Comparison of ENCODE assay signal across 9 cellular contexts in genomic region chr2:176931588-176932563, GRCh38.
DNase-seq lines count a peak whose midpoint lies in the region; ATAC-seq, FAIRE-seq and TF ChIP-seq lines count a peak whose summit lies in the region.
"Had no signal": no experiment of that assay in that cellular context is flagged by ENCODE, and none has a peak within 500 bp of the region (broad histone marks: within the 10 kb centered on the region; RNA-seq: fewer than 3 reads in every experiment).

No MANE protein-coding gene starts in this region.

- no peak overlapping the region for H2AFZ ChIP-seq in keratinocyte (ENCODE audit: control insufficient read depth, low read length)

- no peaks in the 10 kb centered on the region for H3K9me1 ChIP-seq in keratinocyte (ENCODE audit: control insufficient read depth, extremely low read depth, insufficient read depth, low read length)

- peak overlapping the region; percentile 77 for H3K4me3 ChIP-seq in SK-N-MC
- no peak overlapping the region for H3K4me3 ChIP-seq in keratinocyte (ENCODE audit: control insufficient read depth in 2 of 3, extremely low read depth in 1 of 3, insufficient read depth in 2 of 3, low read depth in 1 of 3, low read length in 3 of 3)

- H3K27ac ChIP-seq in SK-N-MC (peak overlapping the region; percentile 76; the same call in 1 of the 2 replicates), keratinocyte (ENCODE audit: control insufficient read depth, insufficient read depth, low read length) (no peak overlapping the region)
- H3K27ac ChIP-seq: neutrophil had no signal

- H3K4me1 ChIP-seq in keratinocyte (ENCODE audit: control insufficient read depth, extremely low read depth, insufficient read depth, low read length), result no peaks in the 10 kb centered on the region

- FAIRE-seq in keratinocyte (lab: Jason Lieb, UNC) (no peak), D721Med (lab: Jason Lieb, UNC) (no peak)

- H4K20me1 ChIP-seq in keratinocyte (ENCODE audit: control insufficient read depth, extremely low read depth, insufficient read depth, low read length), result no peaks in the 10 kb centered on the region

- DNase-seq in EH (ENCODE audit: low read depth), result peak; percentile 59
- DNase-seq in GM19238 (ENCODE audit: insufficient read length, low spot score), result peak; percentile 42
- DNase-seq in SK-N-MC (ENCODE audit: low read depth, low spot score), result peak; percentile 89
- DNase-seq in keratinocyte (ENCODE audit: low read depth, low spot score), result no peak
- DNase-seq in D721Med (ENCODE audit: insufficient read length, low spot score), result no peak
- no peak for DNase-seq in left lobe of liver (ENCODE audit: low spot score)
- DNase-seq in COLO668 (lab: John Stamatoyannopoulos, UW; ENCODE audit: unreplicated experiment), result no peak

- ATAC-seq in HG03097 (IDR thresholded peaks at IDR 0.05; ENCODE audit: low FRiP score, unreplicated experiment), result peak; percentile 92
- no peak for ATAC-seq in left lobe of liver

- no peaks in the 10 kb centered on the region for H3K27me3 ChIP-seq in keratinocyte (ENCODE audit: control insufficient read depth, extremely low read depth, insufficient read depth, low read length)
- H3K27me3 ChIP-seq: neutrophil had no signal

- dilution Hi-C loops in keratinocyte (cut with MboI; ENCODE audit: extremely low pct_ligation_motif_present, low sequenced_read_pairs), result no loop called here

- H3K36me3 ChIP-seq in SK-N-MC (ENCODE audit: insufficient read depth, low read length), result no peaks in the 10 kb centered on the region
- no peaks in the 10 kb centered on the region for H3K36me3 ChIP-seq in keratinocyte (ENCODE audit: control insufficient read depth in 2 of 2, extremely low read depth in 1 of 2, insufficient read depth in 2 of 2, low read length in 2 of 2)
- H3K36me3 ChIP-seq: neutrophil had no signal

- H3K79me2 ChIP-seq in keratinocyte (ENCODE audit: control insufficient read depth, insufficient read depth, low read length), result no peaks in the 10 kb centered on the region

- H3K9ac ChIP-seq in SK-N-MC (ENCODE audit: insufficient read length) (peak overlapping the region; percentile 25), keratinocyte (ENCODE audit: control insufficient read depth, extremely low read depth, insufficient read depth, low read length) (no peak overlapping the region)

- peak overlapping the region; percentile 12 for H3K4me2 ChIP-seq in keratinocyte (ENCODE audit: control insufficient read depth, extremely low read depth, insufficient read depth, low read depth, low read length)

- H3K9me3 ChIP-seq in SK-N-MC (ENCODE audit: low read depth, low read length) (peaks cover 4% of the 10 kb centered on the region; the same call in 1 of the 2 replicates), keratinocyte (ENCODE audit: control insufficient read depth, low read depth, low read length) (no peaks in the 10 kb centered on the region)
- H3K9me3 ChIP-seq: neutrophil had no signal

- TF ChIP-seq CTCF in keratinocyte (optimal IDR thresholded peaks at IDR 0.05 in 1 of 3, IDR thresholded peaks at IDR 0.05 in 1 of 3, conservative IDR thresholded peaks at IDR 0.05 in 1 of 3; ENCODE audit: extremely low read depth in 1 of 3, insufficient read depth in 2 of 3, low read length in 3 of 3) (no peak), D721Med (IDR thresholded peaks at IDR 0.05; ENCODE audit: insufficient read depth, missing control alignments) (no peak)

Comparison
In these comparisons a context has a peak if more than half of its experiments do, and no peak if none do; other contexts are left out.
1. DNase-seq: peak in EH (single experiment), GM19238 (single experiment) and SK-N-MC (single experiment); none in keratinocyte (single experiment), D721Med (single experiment), left lobe of liver (single experiment) and COLO668 (single experiment).